In genomic region chr22:41401781-41402648, GRCh38 we compare ENCODE assay signal across 8 cellular contexts. TPM values are rescaled to one million over a fixed set of nuclear protein-coding genes. Genes with fewer than 3 reads are reported as not detected.
DNase-seq lines count a peak whose midpoint lies in the region; ATAC-seq and TF ChIP-seq lines count a peak whose summit lies in the region.

No MANE protein-coding gene starts in this region.

- H3K27me3 ChIP-seq in adipocyte (replicated peaks; ENCODE audit: control insufficient read depth, insufficient read depth, low read length) (no peaks in the 10 kb centered on the region), right cardiac atrium (ENCODE audit: control insufficient read depth, insufficient read depth) (no peaks in the 10 kb centered on the region), subcutaneous abdominal adipose tissue (ENCODE audit: control insufficient read depth in 5 of 5, insufficient read depth in 4 of 5, low read length in 5 of 5) (no peaks in the 10 kb centered on the region)

- no peak overlapping the region for H3K4me3 ChIP-seq in adipocyte (ENCODE audit: low read length)
- no peak overlapping the region for H3K4me3 ChIP-seq in right cardiac atrium (ENCODE audit: low read length)
- peak overlapping the region in 1 of 5 donors; percentile 48 for H3K4me3 ChIP-seq in subcutaneous abdominal adipose tissue (ENCODE audit: low read depth in 1 of 5, low read length in 5 of 5)

- no peak overlapping the region for H3K27ac Mint-ChIP-seq in type B pancreatic cell

- no peak for TF ChIP-seq CTCF in type B pancreatic cell (conservative IDR thresholded peaks at IDR 0.05)

- DNase-seq in HT-29 (ENCODE audit: low spot score) = peak; percentile 82
- peak; percentile 91 for DNase-seq in adipocyte (ENCODE audit: low read depth)
- peak; percentile 81 to 87 (median 87) for DNase-seq in right cardiac atrium
- DNase-seq in NK-92 (lab: John Stamatoyannopoulos, UW; ENCODE audit: unreplicated experiment) = no peak
- DNase-seq in erythroblast (lab: John Stamatoyannopoulos, UW) = no peak
- DNase-seq in type B pancreatic cell (ENCODE audit: extremely low spot score, unreplicated experiment) = no peak

- H3K9me3 Mint-ChIP-seq in type B pancreatic cell = no peaks in the 10 kb centered on the region

- TF ChIP-seq POLR2A in erythroblast (IDR thresholded peaks at IDR 0.05; ENCODE audit: low read length) = no peak

- no peaks in the 10 kb centered on the region for H3K9me3 ChIP-seq in adipocyte (ENCODE audit: control insufficient read depth, low read length)
- H3K9me3 ChIP-seq in right cardiac atrium (ENCODE audit: control insufficient read depth, low read length) = no peaks in the 10 kb centered on the region
- no peaks in the 10 kb centered on the region for H3K9me3 ChIP-seq in subcutaneous abdominal adipose tissue (ENCODE audit: control insufficient read depth in 5 of 5, low read length in 5 of 5)

- H3K27ac ChIP-seq in right cardiac atrium (ENCODE audit: low read length) = peak overlapping the region; percentile 76
- peak overlapping the region; percentile 51 for H3K27ac ChIP-seq in subcutaneous abdominal adipose tissue (ENCODE audit: low read depth, low read length)

- no peaks in the 10 kb centered on the region for H3K36me3 Mint-ChIP-seq in type B pancreatic cell

- peaks cover 5% of the 10 kb centered on the region for H3K4me1 Mint-ChIP-seq in type B pancreatic cell (ENCODE audit: unreplicated experiment)

- 32% methylated on average over 16 of the region's 16 CpGs for WGBS in right cardiac atrium

- intact Hi-C loops in right cardiac atrium (cut with DNase I) = loop anchor here (5.0 kb wide), 3 partner anchors 115 to 125 kb away; no protein-coding TSS in a partner anchor

- H3K9ac ChIP-seq in adipocyte (ENCODE audit: low read length) = peak overlapping the region; percentile 83
- peak overlapping the region in 2 of 5 donors; percentile 6 for H3K9ac ChIP-seq in subcutaneous abdominal adipose tissue (ENCODE audit: low read length in 5 of 5)

- peaks cover 25% of the 10 kb centered on the region for H3K4me1 ChIP-seq in adipocyte (ENCODE audit: control insufficient read depth, insufficient read depth, low read length)
- no peaks in the 10 kb centered on the region for H3K4me1 ChIP-seq in right cardiac atrium (ENCODE audit: control insufficient read depth, insufficient read depth, low read length)
- peaks cover 7 to 27% (median 22%) of the 10 kb centered on the region in 5 donors for H3K4me1 ChIP-seq in subcutaneous abdominal adipose tissue (ENCODE audit: control insufficient read depth in 5 of 5, insufficient read depth in 5 of 5, low read length in 5 of 5)

- ATAC-seq in right cardiac atrium (peak; percentile 60 to 71), GM21381 (IDR thresholded peaks at IDR 0.05; ENCODE audit: unreplicated experiment) (no peak)

- H3K36me3 ChIP-seq in adipocyte (ENCODE audit: control insufficient read depth, insufficient read depth, low read length, severe bottlenecking) (peaks cover 14% of the 10 kb centered on the region), subcutaneous abdominal adipose tissue (ENCODE audit: control insufficient read depth in 5 of 5, insufficient read depth in 5 of 5, low read length in 5 of 5) (peaks cover 0 to 24% (median 20%) of the 10 kb centered on the region in 5 donors)

- H3K27me3 Mint-ChIP-seq in type B pancreatic cell = no peaks in the 10 kb centered on the region

- H3K4me3 Mint-ChIP-seq in type B pancreatic cell = no peak overlapping the region

RNA-seq across cellular contexts. Expression of gene TEF, which starts 20.3 kb away (rescaled TPM):
- 10.7 and 16.7 TPM in 2 replicates for total RNA-seq in HT-29 (2014; rRNA removed; shearing (Covaris generic))
- total RNA-seq in right cardiac atrium = 10 to 100 TPM; 12.4 to 27.5 (median 22.6) TPM
- 22.1 TPM for polyA plus RNA-seq in right cardiac atrium
- total RNA-seq in type B pancreatic cell (ENCODE audit: low replicate concordance) = 10.5 TPM in 2 replicates

RNA-seq across cellular contexts. Expression of gene TOB2, which starts 44.6 kb away (rescaled TPM):
- total RNA-seq in HT-29 (2014; rRNA removed; shearing (Covaris generic)) = 25.1 and 26.6 TPM in 2 replicates
- total RNA-seq in right cardiac atrium (10 to 100 TPM; 52.3 to 72.7 (median 69.4) TPM), type B pancreatic cell (ENCODE audit: low replicate concordance) (47.4 and 54.5 TPM in 2 replicates)
- 39.4 TPM for polyA plus RNA-seq in right cardiac atrium

Comparison
In these comparisons a context has a peak if more than half of its experiments do, and no peak if none do; other contexts are left out.
1. DNase-seq: peak in HT-29 (single experiment), adipocyte (single experiment) and right cardiac atrium (3 of 3); none in NK-92 (single experiment), erythroblast (0 of 2) and type B pancreatic cell (single experiment).